ENCODE assay signal across 1 cellular context in the genomic region with DNA sequence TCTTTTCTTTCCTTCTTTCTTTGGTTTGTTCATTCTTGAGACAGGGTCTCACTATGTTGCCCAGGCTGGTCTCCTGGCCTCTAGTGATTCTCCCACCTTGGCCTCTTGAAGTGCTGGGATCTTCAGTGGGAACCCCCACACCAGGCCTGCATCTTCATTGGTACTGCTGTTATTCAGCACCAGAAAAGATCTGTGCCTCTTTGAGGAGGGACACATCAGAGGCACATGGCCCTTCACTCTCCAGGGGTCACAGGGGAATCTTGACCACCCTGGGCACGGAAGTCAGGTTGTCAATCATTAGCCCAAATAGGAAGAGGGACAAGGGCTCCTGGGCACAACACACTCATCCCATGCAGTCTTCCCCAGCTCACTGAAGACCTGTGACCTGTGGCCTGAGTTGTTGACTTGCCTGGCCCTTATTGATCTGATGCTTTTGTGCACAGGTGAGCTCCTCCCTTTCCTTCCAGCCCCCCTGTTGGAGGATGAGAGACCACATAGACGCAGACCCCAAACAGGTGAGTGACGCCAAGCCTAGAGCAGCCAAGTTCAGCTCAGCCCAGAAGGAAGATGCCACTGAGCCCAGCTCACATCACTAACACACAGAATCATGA.
TF ChIP-seq lines count a peak whose summit lies in the region.

No MANE protein-coding gene starts in this region.

TF ChIP-seq in HepG2, 621 proteins besides CTCF, POLR2A, EP300 and RAD21 (continued from another document and continues in another):
- TF ChIP-seq, protein P1, sequence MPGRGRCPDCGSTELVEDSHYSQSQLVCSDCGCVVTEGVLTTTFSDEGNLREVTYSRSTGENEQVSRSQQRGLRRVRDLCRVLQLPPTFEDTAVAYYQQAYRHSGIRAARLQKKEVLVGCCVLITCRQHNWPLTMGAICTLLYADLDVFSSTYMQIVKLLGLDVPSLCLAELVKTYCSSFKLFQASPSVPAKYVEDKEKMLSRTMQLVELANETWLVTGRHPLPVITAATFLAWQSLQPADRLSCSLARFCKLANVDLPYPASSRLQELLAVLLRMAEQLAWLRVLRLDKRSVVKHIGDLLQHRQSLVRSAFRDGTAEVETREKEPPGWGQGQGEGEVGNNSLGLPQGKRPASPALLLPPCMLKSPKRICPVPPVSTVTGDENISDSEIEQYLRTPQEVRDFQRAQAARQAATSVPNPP (CRISPR knock-in tag; IDR thresholded peaks at IDR 0.05), result no peak
- TF ChIP-seq TRIM24 (CRISPR knock-in tag; IDR thresholded peaks at IDR 0.05) (0 out of 2 replicates have a peak, but pooled peaks have one; percentile 11), ISL2 (CRISPR knock-in tag; IDR thresholded peaks at IDR 0.05) (no peak), ZSCAN25 (CRISPR knock-in tag; IDR thresholded peaks at IDR 0.05) (no peak), DNMT3B (CRISPR knock-in tag; conservative IDR thresholded peaks at IDR 0.05) (no peak), ZBTB26 (CRISPR knock-in tag; IDR thresholded peaks at IDR 0.05; ENCODE audit: borderline replicate concordance) (0 out of 2 replicates have a peak, but pooled peaks have one; percentile 42), GABPA (IDR thresholded peaks at IDR 0.05; ENCODE audit: low read depth, low read length) (peak; percentile 42; the same call in 1 of the 2 replicates), GABPA (CRISPR knock-in tag; IDR thresholded peaks at IDR 0.05; ENCODE audit: low read depth) (peak; percentile 83), LCORL (IDR thresholded peaks at IDR 0.05) (no peak), LCORL (CRISPR knock-in tag; IDR thresholded peaks at IDR 0.05) (peak; percentile 84), ZNF136 (CRISPR knock-in tag; IDR thresholded peaks at IDR 0.05; ENCODE audit: low read depth) (no peak), MIER3 (CRISPR knock-in tag; IDR thresholded peaks at IDR 0.05; ENCODE audit: borderline replicate concordance) (peak; percentile 74; the same call in 1 of the 2 replicates), ADNP (CRISPR knock-in tag; IDR thresholded peaks at IDR 0.05) (no peak), ARNTL (CRISPR knock-in tag; IDR thresholded peaks at IDR 0.05) (peak; percentile 87; the same call in 1 of the 2 replicates), ZFP1 (CRISPR knock-in tag; IDR thresholded peaks at IDR 0.05) (no peak), IRX3 (CRISPR knock-in tag; IDR thresholded peaks at IDR 0.05; ENCODE audit: borderline replicate concordance, low read depth) (no peak), HNRNPUL1 (IDR thresholded peaks at IDR 0.05; ENCODE audit: low read depth, low read length) (no peak), TCF7L2 (IDR thresholded peaks at IDR 0.05; ENCODE audit: low read depth, low read length) (no peak), MBNL3 (CRISPR knock-in tag; conservative IDR thresholded peaks at IDR 0.05) (no peak), ZMYM4 (CRISPR knock-in tag; IDR thresholded peaks at IDR 0.05) (peak; percentile 88), TFAP4 (IDR thresholded peaks at IDR 0.05; ENCODE audit: borderline replicate concordance, low read depth) (peak; percentile 44; the same call in 1 of the 2 replicates), ZNF547 (CRISPR knock-in tag; IDR thresholded peaks at IDR 0.05) (no peak), EED (CRISPR knock-in tag; IDR thresholded peaks at IDR 0.05) (0 out of 2 replicates have a peak, but pooled peaks have one; percentile 11), ZNF30 (CRISPR knock-in tag; IDR thresholded peaks at IDR 0.05) (no peak), ZNF263 (CRISPR knock-in tag; IDR thresholded peaks at IDR 0.05) (peak; percentile 89), HOXA3 (CRISPR knock-in tag; IDR thresholded peaks at IDR 0.05) (0 out of 2 replicates have a peak, but pooled peaks have one; percentile 38), ZNF609 (CRISPR knock-in tag; IDR thresholded peaks at IDR 0.05; ENCODE audit: borderline replicate concordance) (peak; percentile 70; the same call in 1 of the 2 replicates), SMAD1 (CRISPR knock-in tag; IDR thresholded peaks at IDR 0.05; ENCODE audit: borderline replicate concordance, low read depth) (0 out of 2 replicates have a peak, but pooled peaks have one; percentile 64), EEA1 (CRISPR knock-in tag; IDR thresholded peaks at IDR 0.05; ENCODE audit: borderline replicate concordance) (no peak), RFXAP (CRISPR knock-in tag; IDR thresholded peaks at IDR 0.05; ENCODE audit: borderline replicate concordance) (no peak), E2F1 (CRISPR knock-in tag; IDR thresholded peaks at IDR 0.05) (no peak), DRAP1 (CRISPR knock-in tag; IDR thresholded peaks at IDR 0.05) (no peak), TEAD3 (CRISPR knock-in tag; optimal IDR thresholded peaks at IDR 0.05; ENCODE audit: borderline replicate concordance) (peak; percentile 72)
- TF ChIP-seq, protein P2, sequence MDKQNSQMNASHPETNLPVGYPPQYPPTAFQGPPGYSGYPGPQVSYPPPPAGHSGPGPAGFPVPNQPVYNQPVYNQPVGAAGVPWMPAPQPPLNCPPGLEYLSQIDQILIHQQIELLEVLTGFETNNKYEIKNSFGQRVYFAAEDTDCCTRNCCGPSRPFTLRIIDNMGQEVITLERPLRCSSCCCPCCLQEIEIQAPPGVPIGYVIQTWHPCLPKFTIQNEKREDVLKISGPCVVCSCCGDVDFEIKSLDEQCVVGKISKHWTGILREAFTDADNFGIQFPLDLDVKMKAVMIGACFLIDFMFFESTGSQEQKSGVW (CRISPR knock-in tag; IDR thresholded peaks at IDR 0.05; ENCODE audit: borderline replicate concordance), result no peak
- TF ChIP-seq, protein P3, sequence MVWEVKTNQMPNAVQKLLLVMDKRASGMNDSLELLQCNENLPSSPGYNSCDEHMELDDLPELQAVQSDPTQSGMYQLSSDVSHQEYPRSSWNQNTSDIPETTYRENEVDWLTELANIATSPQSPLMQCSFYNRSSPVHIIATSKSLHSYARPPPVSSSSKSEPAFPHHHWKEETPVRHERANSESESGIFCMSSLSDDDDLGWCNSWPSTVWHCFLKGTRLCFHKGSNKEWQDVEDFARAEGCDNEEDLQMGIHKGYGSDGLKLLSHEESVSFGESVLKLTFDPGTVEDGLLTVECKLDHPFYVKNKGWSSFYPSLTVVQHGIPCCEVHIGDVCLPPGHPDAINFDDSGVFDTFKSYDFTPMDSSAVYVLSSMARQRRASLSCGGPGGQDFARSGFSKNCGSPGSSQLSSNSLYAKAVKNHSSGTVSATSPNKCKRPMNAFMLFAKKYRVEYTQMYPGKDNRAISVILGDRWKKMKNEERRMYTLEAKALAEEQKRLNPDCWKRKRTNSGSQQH (CRISPR knock-in tag; IDR thresholded peaks at IDR 0.05; ENCODE audit: low read depth), result 0 out of 2 replicates have a peak, but pooled peaks have one; percentile 6
- TF ChIP-seq, protein P4, sequence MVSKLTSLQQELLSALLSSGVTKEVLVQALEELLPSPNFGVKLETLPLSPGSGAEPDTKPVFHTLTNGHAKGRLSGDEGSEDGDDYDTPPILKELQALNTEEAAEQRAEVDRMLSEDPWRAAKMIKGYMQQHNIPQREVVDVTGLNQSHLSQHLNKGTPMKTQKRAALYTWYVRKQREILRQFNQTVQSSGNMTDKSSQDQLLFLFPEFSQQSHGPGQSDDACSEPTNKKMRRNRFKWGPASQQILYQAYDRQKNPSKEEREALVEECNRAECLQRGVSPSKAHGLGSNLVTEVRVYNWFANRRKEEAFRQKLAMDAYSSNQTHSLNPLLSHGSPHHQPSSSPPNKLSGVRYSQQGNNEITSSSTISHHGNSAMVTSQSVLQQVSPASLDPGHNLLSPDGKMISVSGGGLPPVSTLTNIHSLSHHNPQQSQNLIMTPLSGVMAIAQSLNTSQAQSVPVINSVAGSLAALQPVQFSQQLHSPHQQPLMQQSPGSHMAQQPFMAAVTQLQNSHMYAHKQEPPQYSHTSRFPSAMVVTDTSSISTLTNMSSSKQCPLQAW (CRISPR knock-in tag; IDR thresholded peaks at IDR 0.05), result peak; percentile 99
- TF ChIP-seq, protein P5, sequence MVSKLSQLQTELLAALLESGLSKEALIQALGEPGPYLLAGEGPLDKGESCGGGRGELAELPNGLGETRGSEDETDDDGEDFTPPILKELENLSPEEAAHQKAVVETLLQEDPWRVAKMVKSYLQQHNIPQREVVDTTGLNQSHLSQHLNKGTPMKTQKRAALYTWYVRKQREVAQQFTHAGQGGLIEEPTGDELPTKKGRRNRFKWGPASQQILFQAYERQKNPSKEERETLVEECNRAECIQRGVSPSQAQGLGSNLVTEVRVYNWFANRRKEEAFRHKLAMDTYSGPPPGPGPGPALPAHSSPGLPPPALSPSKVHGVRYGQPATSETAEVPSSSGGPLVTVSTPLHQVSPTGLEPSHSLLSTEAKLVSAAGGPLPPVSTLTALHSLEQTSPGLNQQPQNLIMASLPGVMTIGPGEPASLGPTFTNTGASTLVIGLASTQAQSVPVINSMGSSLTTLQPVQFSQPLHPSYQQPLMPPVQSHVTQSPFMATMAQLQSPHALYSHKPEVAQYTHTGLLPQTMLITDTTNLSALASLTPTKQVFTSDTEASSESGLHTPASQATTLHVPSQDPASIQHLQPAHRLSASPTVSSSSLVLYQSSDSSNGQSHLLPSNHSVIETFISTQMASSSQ (IDR thresholded peaks at IDR 0.05; ENCODE audit: low read depth), result peak; percentile 93
- TF ChIP-seq, protein P5 (CRISPR knock-in tag; IDR thresholded peaks at IDR 0.05; ENCODE audit: borderline replicate concordance), result no peak; the same call in 1 of the 2 replicates
